In the genomic region with DNA sequence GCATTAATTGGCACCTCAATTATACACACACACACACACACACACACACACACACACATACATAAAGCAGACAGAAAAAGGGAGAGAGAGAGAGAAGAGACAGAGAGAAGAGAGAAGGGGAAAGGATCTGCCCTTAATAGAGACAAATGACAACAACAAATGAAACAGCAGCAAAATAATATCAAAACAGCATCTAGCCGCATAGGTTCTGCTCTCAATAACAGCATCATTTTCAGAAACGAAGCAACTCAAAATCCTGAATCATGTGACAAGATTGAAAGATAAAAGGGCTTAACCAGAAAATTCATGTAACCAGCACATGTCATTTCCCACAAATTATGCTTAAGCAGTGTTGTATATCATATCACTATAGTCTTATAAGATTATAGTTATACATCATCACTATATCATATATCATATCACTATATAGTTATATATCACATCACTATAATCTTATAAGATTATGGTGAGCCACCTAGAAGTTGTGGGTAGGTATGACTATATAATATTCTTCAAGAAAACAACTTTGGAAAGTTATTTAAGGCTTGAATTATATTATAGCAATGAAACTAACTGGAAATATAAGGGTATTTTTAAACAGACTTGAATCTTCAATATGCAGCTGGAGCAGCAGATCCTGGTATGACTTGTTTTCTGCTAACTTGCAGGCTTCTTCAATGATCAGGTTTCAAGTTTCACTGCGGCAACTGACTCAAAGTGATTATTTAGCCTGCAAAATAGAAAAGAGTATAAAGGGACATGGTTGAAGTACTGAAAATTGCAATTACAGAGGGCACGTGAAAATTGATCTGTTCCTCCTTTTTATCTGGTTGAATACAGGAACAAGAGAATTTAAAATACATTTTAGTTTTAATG, we compare ENCODE assay signal across 10 cellular contexts. TPM values are rescaled to one million over a fixed set of nuclear protein-coding genes. Genes with fewer than 3 reads are reported as not detected.
DNase-seq lines count a peak whose midpoint lies in the region; ATAC-seq lines count a peak whose summit lies in the region.
"Had no signal": no experiment of that assay in that cellular context is flagged by ENCODE, and none has a peak within 500 bp of the region (broad histone marks: within the 10 kb centered on the region; RNA-seq: fewer than 3 reads in every experiment).

No MANE protein-coding gene starts in this region.

- POLR2A ChIA-PET in activated CD4-positive, alpha-beta memory T cell treated with anti-CD3 and anti-CD28 coated beads for 36 hours (lab: Charles Lee) = interaction anchor here (0.6 to 2.0 kb wide), 4 partner anchors 14 to 291 kb away, joined by 3 to 18 read pairs (median 4); no protein-coding TSS in a partner anchor

- H3K27me3 Mint-ChIP-seq in activated CD4-positive, alpha-beta memory T cell treated with anti-CD3 and anti-CD28 coated beads for 36 hours = peaks cover 2% of the 10 kb centered on the region
- H3K27me3 Mint-ChIP-seq: type B pancreatic cell had no signal

- H3K9me3 Mint-ChIP-seq in activated CD4-positive, alpha-beta memory T cell treated with anti-CD3 and anti-CD28 coated beads for 36 hours = peaks cover 15% of the 10 kb centered on the region
- H3K9me3 Mint-ChIP-seq: type B pancreatic cell had no signal

- CTCF ChIA-PET in activated CD4-positive, alpha-beta memory T cell treated with anti-CD3 and anti-CD28 coated beads for 36 hours (lab: Charles Lee) = interaction anchor here (1.0 to 2.6 kb wide), 3 partner anchors 66 to 292 kb away, joined by 3 to 15 read pairs (median 5); no protein-coding TSS in a partner anchor

- intact Hi-C loops in activated CD4-positive, alpha-beta memory T cell treated with anti-CD3 and anti-CD28 coated beads for 36 hours (cut with micrococcal nuclease) = loop anchor here (1.0 to 5.0 kb wide), 7 partner anchors 15 to 448 kb away; a partner anchor contains a TSS
- intact Hi-C loops in left cardiac atrium (cut with DNase I) = no loop called here

- peak overlapping the region; percentile 80 for H3K27ac Mint-ChIP-seq in activated CD4-positive, alpha-beta memory T cell treated with anti-CD3 and anti-CD28 coated beads for 36 hours
- H3K27ac Mint-ChIP-seq: type B pancreatic cell had no signal

- DNase-seq in DMS153 treated with DMSO at 0.1 percent for 48 hours (lab: John Stamatoyannopoulos, UW; ENCODE audit: unreplicated experiment) (peak; percentile 32), DMS153 (lab: John Stamatoyannopoulos, UW) (no peak), iris pigment epithelial cell (ENCODE audit: low read depth) (peak; percentile 66), left cardiac atrium (no peak)
- peak; percentile 29 for DNase-seq in activated CD4-positive, alpha-beta memory T cell treated with anti-CD3 and anti-CD28 coated beads for 36 hours

- H3K36me3 Mint-ChIP-seq in activated CD4-positive, alpha-beta memory T cell treated with anti-CD3 and anti-CD28 coated beads for 36 hours = peaks cover 11% of the 10 kb centered on the region
- H3K36me3 Mint-ChIP-seq: type B pancreatic cell had no signal

- peaks cover 47% of the 10 kb centered on the region for H3K4me1 Mint-ChIP-seq in activated CD4-positive, alpha-beta memory T cell treated with anti-CD3 and anti-CD28 coated beads for 36 hours (ENCODE audit: low read depth)

- peak; percentile 43 for ATAC-seq in HG02884 (IDR thresholded peaks at IDR 0.05; ENCODE audit: unreplicated experiment)
- ATAC-seq in left cardiac atrium = no peak
- ATAC-seq in HG03135 (IDR thresholded peaks at IDR 0.05; ENCODE audit: unreplicated experiment) = no peak
- ATAC-seq in GM21786 (IDR thresholded peaks at IDR 0.05; ENCODE audit: unreplicated experiment) = no peak
- ATAC-seq: Panc1 had no signal

- peak overlapping the region; percentile 14 for H3K4me3 Mint-ChIP-seq in activated CD4-positive, alpha-beta memory T cell treated with anti-CD3 and anti-CD28 coated beads for 36 hours
- H3K4me3 Mint-ChIP-seq: type B pancreatic cell had no signal

RNA-seq across cellular contexts. Expression of a gene that starts 16.1 kb away (rescaled TPM):
- total RNA-seq in activated CD4-positive, alpha-beta memory T cell treated with anti-CD3 and anti-CD28 coated beads for 36 hours = 10 to 100 TPM; 12.5 to 12.8 TPM
- total RNA-seq in left cardiac atrium = 10 to 100 TPM; 11.7 to 14.4 TPM

Comparison
In these comparisons a context has a peak if more than half of its experiments do, and no peak if none do; other contexts are left out.
1. DNase-seq: peak in DMS153 treated with DMSO at 0.1 percent for 48 hours (single experiment), activated CD4-positive, alpha-beta memory T cell treated with anti-CD3 and anti-CD28 coated beads for 36 hours (single experiment) and iris pigment epithelial cell (single experiment); none in DMS153 (single experiment) and left cardiac atrium (single experiment).